ENCODE assay signal across 8 cellular contexts in genomic region chr3:116770815-116771450, GRCh38.
DNase-seq lines count a peak whose midpoint lies in the region; ATAC-seq and TF ChIP-seq lines count a peak whose summit lies in the region.

No MANE protein-coding gene starts in this region.

- no peaks in the 10 kb centered on the region for H3K36me3 ChIP-seq in osteoblast (ENCODE audit: insufficient read depth, low read length)

- ATAC-seq in GM21423 (IDR thresholded peaks at IDR 0.05; ENCODE audit: unreplicated experiment) = peak; percentile 98
- peak; percentile 97 for ATAC-seq in HG03571 (IDR thresholded peaks at IDR 0.05; ENCODE audit: unreplicated experiment)
- ATAC-seq in activated CD8-positive, alpha-beta T cell treated with anti-CD3 and anti-CD28 coated beads for 36 hours = peak; percentile 66
- peak; percentile 95 for ATAC-seq in foreskin keratinocyte

- intact Hi-C loops in activated CD8-positive, alpha-beta T cell treated with anti-CD3 and anti-CD28 coated beads for 36 hours (cut with micrococcal nuclease) = no loop called here

- no peak overlapping the region for H3K4me2 ChIP-seq in osteoblast (ENCODE audit: insufficient read depth, low read length)

- no peak overlapping the region for H3K4me3 ChIP-seq in osteoblast (ENCODE audit: insufficient read depth, low read length)

- H3K27me3 ChIP-seq in foreskin keratinocyte (no peaks in the 10 kb centered on the region), osteoblast (ENCODE audit: insufficient read depth, low read length) (no peaks in the 10 kb centered on the region)

- no peak overlapping the region for H3K4me3 Mint-ChIP-seq in activated CD8-positive, alpha-beta T cell treated with anti-CD3 and anti-CD28 coated beads for 36 hours

- CTCF ChIA-PET in activated CD8-positive, alpha-beta T cell treated with anti-CD3 and anti-CD28 coated beads for 36 hours (lab: Charles Lee) = interaction anchor here (0.7 to 1.4 kb wide), 13 partner anchors 9 to 1994 kb away, joined by 3 to 8 read pairs (median 3); no protein-coding TSS in a partner anchor

- peaks cover 1% of the 10 kb centered on the region for H3K27me3 Mint-ChIP-seq in activated CD8-positive, alpha-beta T cell treated with anti-CD3 and anti-CD28 coated beads for 36 hours

- H3K79me2 ChIP-seq in osteoblast (ENCODE audit: insufficient read depth, low read length) = no peaks in the 10 kb centered on the region

- POLR2A ChIA-PET in activated CD8-positive, alpha-beta T cell treated with anti-CD3 and anti-CD28 coated beads for 36 hours (lab: Charles Lee) = interaction anchor here (0.5 kb wide), 1 partner anchor 855 kb away, joined by 3 read pairs; no protein-coding TSS in a partner anchor

- H3K27ac ChIP-seq in foreskin keratinocyte (no peak overlapping the region), osteoblast (ENCODE audit: low read depth, low read length) (no peak overlapping the region)

- no peaks in the 10 kb centered on the region for H3K36me3 Mint-ChIP-seq in activated CD8-positive, alpha-beta T cell treated with anti-CD3 and anti-CD28 coated beads for 36 hours (ENCODE audit: low read depth)

- no peaks in the 10 kb centered on the region for H3K4me1 Mint-ChIP-seq in activated CD8-positive, alpha-beta T cell treated with anti-CD3 and anti-CD28 coated beads for 36 hours (ENCODE audit: low read depth)

- no peaks in the 10 kb centered on the region for H4K20me1 ChIP-seq in osteoblast (ENCODE audit: insufficient read depth, low read length)

- H3K4me1 ChIP-seq in foreskin keratinocyte (no peaks in the 10 kb centered on the region), osteoblast (ENCODE audit: insufficient read depth, low read length) (no peaks in the 10 kb centered on the region)

- peak; percentile 73 for TF ChIP-seq CTCF in activated CD8-positive, alpha-beta T cell treated with anti-CD3 and anti-CD28 coated beads for 36 hours (IDR thresholded peaks at IDR 0.05)
- TF ChIP-seq CTCF in foreskin keratinocyte (conservative IDR thresholded peaks at IDR 0.05) = peak; percentile 99
- peak; percentile 100 for TF ChIP-seq CTCF in osteoblast (IDR thresholded peaks at IDR 0.05; ENCODE audit: extremely low read depth, low read depth, low read length)

- H3K9me3 Mint-ChIP-seq in activated CD8-positive, alpha-beta T cell treated with anti-CD3 and anti-CD28 coated beads for 36 hours = no peaks in the 10 kb centered on the region

- DNase-seq in ELF-1 (ENCODE audit: low read depth, low spot score) = peak; percentile 84
- peak; percentile 72 for DNase-seq in NCI-H510A treated with DMSO at 0.1 percent for 48 hours (lab: John Stamatoyannopoulos, UW)
- DNase-seq in activated CD8-positive, alpha-beta T cell treated with anti-CD3 and anti-CD28 coated beads for 36 hours = peak; percentile 69
- DNase-seq in foreskin keratinocyte = peak; percentile 22 to 58
- DNase-seq in osteoblast (ENCODE audit: insufficient read length, low spot score, missing footprints) = peak; percentile 29
- no peak for DNase-seq in activated CD4-positive, CD25-positive, alpha-beta regulatory T cell (lab: John Stamatoyannopoulos, UW)

- H2AFZ ChIP-seq in osteoblast (ENCODE audit: low read length) = no peak overlapping the region

- H3K27ac Mint-ChIP-seq in activated CD8-positive, alpha-beta T cell treated with anti-CD3 and anti-CD28 coated beads for 36 hours = no peak overlapping the region

- no peaks in the 10 kb centered on the region for H3K9me3 ChIP-seq in osteoblast (ENCODE audit: low read depth, low read length)

Comparison
In these comparisons a context has a peak if more than half of its experiments do, and no peak if none do; other contexts are left out.
1. DNase-seq: peak in ELF-1 (single experiment), NCI-H510A treated with DMSO at 0.1 percent for 48 hours (single experiment), activated CD8-positive, alpha-beta T cell treated with anti-CD3 and anti-CD28 coated beads for 36 hours (single experiment), foreskin keratinocyte (2 of 2) and osteoblast (single experiment); none in activated CD4-positive, CD25-positive, alpha-beta regulatory T cell (0 of 4).
2. Peak in every context shown above with its lines, with median percentiles within 50 percentile points of each other: ATAC-seq and CTCF ChIP-seq.